ENCODE assay signal across 32 cellular contexts in the genomic region with DNA sequence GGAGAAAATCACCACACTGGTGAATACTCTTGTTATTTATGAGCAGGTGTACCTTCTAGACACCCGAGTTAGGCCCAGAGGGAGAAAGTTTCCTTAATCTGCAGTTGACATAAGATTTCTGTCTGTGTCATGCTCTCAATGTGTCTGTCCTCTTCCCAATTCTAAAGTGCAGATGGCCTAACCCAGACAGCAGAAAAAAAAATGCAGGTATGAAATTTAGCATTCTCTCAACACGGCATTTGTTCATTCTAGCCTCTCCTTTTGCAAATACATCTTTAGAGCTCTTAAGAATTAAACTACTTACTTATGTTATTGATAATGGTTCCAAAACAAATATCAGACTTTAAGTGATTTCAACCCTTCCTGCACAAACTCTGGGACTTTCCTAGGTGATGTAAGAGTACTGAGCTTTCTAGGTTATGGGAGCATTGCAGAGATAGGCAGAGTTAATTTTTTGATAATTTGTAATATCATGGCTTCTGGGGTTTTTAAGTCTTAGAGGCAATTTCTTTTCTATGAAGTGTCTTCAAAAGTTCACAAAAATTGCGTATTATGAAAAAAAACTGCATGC. TPM values are rescaled to one million over a fixed set of nuclear protein-coding genes. Genes with fewer than 3 reads are reported as not detected.
"Had no signal": no experiment of that assay in that cellular context is flagged by ENCODE, and none has a peak within 500 bp of the region (broad histone marks: within the 10 kb centered on the region; RNA-seq: fewer than 3 reads in every experiment).

No MANE protein-coding gene starts in this region.

- H3K4me1 ChIP-seq: testis had no signal

- ATAC-seq: activated CD4-positive, CD25-positive, alpha-beta regulatory T cell treated with anti-CD3 and anti-CD28 coated beads, Interleukin-2, amount 50 U/mL, for 24 hours; left cardiac atrium had no signal

- H3K9me3 Mint-ChIP-seq: activated naive CD4-positive, alpha-beta T cell treated with anti-CD3 and anti-CD28 coated beads, Interleukin-2, amount 10 ng/mL, durations not matched to agents 7 days and 5 days; activated naive CD8-positive, alpha-beta T cell treated with anti-CD3 and anti-CD28 coated beads, Interleukin-2, amount 10 ng/mL, durations not matched to agents 7 days and 5 days; naive B cell; nephron progenitor cell; T-helper 1 cell treated with Interleukin-12 subunit alpha and Interleukin-12 subunit beta and Interleukin-4 antibody, amounts not matched to agents 30 μg/mL and 1 μg/mL, for 36 hours had no signal

- H3K27ac ChIP-seq: brain microvascular endothelial cell, epithelial cell of prostate, neutrophil, right lobe of liver, testis, WERI-Rb-1 had no signal

- H3K27ac Mint-ChIP-seq: activated naive CD4-positive, alpha-beta T cell treated with anti-CD3 and anti-CD28 coated beads, Interleukin-2, amount 10 ng/mL, durations not matched to agents 7 days and 5 days; activated naive CD8-positive, alpha-beta T cell treated with anti-CD3 and anti-CD28 coated beads, Interleukin-2, amount 10 ng/mL, durations not matched to agents 7 days and 5 days; nephron progenitor cell; T-helper 1 cell treated with Interleukin-12 subunit alpha and Interleukin-12 subunit beta and Interleukin-4 antibody, amounts not matched to agents 30 μg/mL and 1 μg/mL, for 36 hours had no signal

- H3K4me3 Mint-ChIP-seq: activated naive CD4-positive, alpha-beta T cell treated with anti-CD3 and anti-CD28 coated beads, Interleukin-2, amount 10 ng/mL, durations not matched to agents 7 days and 5 days; activated naive CD8-positive, alpha-beta T cell treated with anti-CD3 and anti-CD28 coated beads, Interleukin-2, amount 10 ng/mL, durations not matched to agents 7 days and 5 days; naive B cell; nephron progenitor cell; T-helper 1 cell treated with Interleukin-12 subunit alpha and Interleukin-12 subunit beta and Interleukin-4 antibody, amounts not matched to agents 30 μg/mL and 1 μg/mL, for 36 hours had no signal

- H3K4me1 Mint-ChIP-seq: activated naive CD4-positive, alpha-beta T cell treated with anti-CD3 and anti-CD28 coated beads, Interleukin-2, amount 10 ng/mL, durations not matched to agents 7 days and 5 days; activated naive CD8-positive, alpha-beta T cell treated with anti-CD3 and anti-CD28 coated beads, Interleukin-2, amount 10 ng/mL, durations not matched to agents 7 days and 5 days; naive B cell had no signal

- H3K9me3 ChIP-seq: esophagus squamous epithelium, neutrophil, right lobe of liver, testis had no signal

- H3K4me3 ChIP-seq: esophagus squamous epithelium, lung, right lobe of liver, testis had no signal

- H3K36me3 Mint-ChIP-seq: activated naive CD4-positive, alpha-beta T cell treated with anti-CD3 and anti-CD28 coated beads, Interleukin-2, amount 10 ng/mL, durations not matched to agents 7 days and 5 days; activated naive CD8-positive, alpha-beta T cell treated with anti-CD3 and anti-CD28 coated beads, Interleukin-2, amount 10 ng/mL, durations not matched to agents 7 days and 5 days; naive B cell had no signal

- DNase-seq: activated CD4-positive, alpha-beta T cell treated with anti-CD3 and anti-CD28 coated beads for 48 hours; activated CD4-positive, alpha-beta T cell treated with anti-CD3 and anti-CD28 coated beads, Interleukin-2, amount 50 U/mL, for 48 hours; activated CD8-positive, alpha-beta memory T cell treated with anti-CD3 and anti-CD28 coated beads for 24 hours; activated gamma-delta T cell; activated naive CD4-positive, alpha-beta T cell treated with anti-CD3 and anti-CD28 coated beads, Interleukin-2, amount 10 ng/mL, durations not matched to agents 7 days and 5 days; activated naive CD8-positive, alpha-beta T cell treated with anti-CD3 and anti-CD28 coated beads, Interleukin-2, amount 10 ng/mL, durations not matched to agents 7 days and 5 days; amniotic stem cell; brain microvascular endothelial cell; caudate nucleus; effector CD8-positive, alpha-beta T cell; esophagus squamous epithelium; glutamatergic neuron; islet precursor cell; left cardiac atrium; naive B cell; nephron progenitor cell; right lobe of liver; stimulated activated CD4-positive, alpha-beta T cell treated with anti-CD3 and anti-CD28 coated beads, Interleukin-2, amount 100 ng/mL, for 48 hours; stimulated activated naive CD4-positive, alpha-beta T cell treated with Interleukin-2 at 50 U/mL for 16 hours; SW 1271; T1000; testis; trophoblast cell; WERI-Rb-1 had no signal

- H3K36me3 ChIP-seq: brain microvascular endothelial cell, esophagus squamous epithelium, neutrophil, right lobe of liver, WERI-Rb-1 had no signal

- H3K27me3 ChIP-seq: brain microvascular endothelial cell, esophagus squamous epithelium, right lobe of liver, testis had no signal

RNA-seq across cellular contexts. Expression of a gene that starts 32.9 kb away (rescaled TPM):
- total RNA-seq: activated naive CD8-positive, alpha-beta T cell treated with anti-CD3 and anti-CD28 coated beads, Interleukin-2, amount 10 ng/mL, durations not matched to agents 7 days and 5 days; dermis microvascular lymphatic vessel endothelial cell; mesenteric fat pad; posterior vena cava had no signal
